In genomic region chr22:21824439-21824912, GRCh38 we compare ENCODE assay signal across 18 cellular contexts. TPM values are rescaled to one million over a fixed set of nuclear protein-coding genes. Genes with fewer than 3 reads are reported as not detected.
DNase-seq lines count a peak whose midpoint lies in the region; ATAC-seq, FAIRE-seq and TF ChIP-seq lines count a peak whose summit lies in the region.
"Had no signal": no experiment of that assay in that cellular context is flagged by ENCODE, and none has a peak within 500 bp of the region (broad histone marks: within the 10 kb centered on the region; RNA-seq: fewer than 3 reads in every experiment).

No MANE protein-coding gene starts in this region.

- H3K9me3 ChIP-seq in A549 (no peaks in the 10 kb centered on the region), T-helper 17 cell (ENCODE audit: control insufficient read depth, low read length, poor library complexity, severe bottlenecking) (no peaks in the 10 kb centered on the region)
- H3K9me3 ChIP-seq: colonic mucosa, testis had no signal

- no peak for TF ChIP-seq CTCF in A549 (IDR thresholded peaks at IDR 0.05)
- no peak for TF ChIP-seq CTCF in mesothelial cell of epicardium (IDR thresholded peaks at IDR 0.05; ENCODE audit: unreplicated experiment)

- no peak overlapping the region for H3K4me3 Mint-ChIP-seq in T-helper 17 cell
- H3K4me3 Mint-ChIP-seq in mesothelial cell of epicardium, result no peak overlapping the region
- H3K4me3 Mint-ChIP-seq: brain; stimulated activated effector memory CD8-positive, alpha-beta T cell treated with anti-CD3 and anti-CD28 coated beads, Interleukin-12 subunit alpha, Interleukin-12 subunit beta, amount 100 ng/mL, for 72 hours had no signal

- H3K27ac ChIP-seq in A549, result no peak overlapping the region
- H3K27ac ChIP-seq: colonic mucosa, RWPE1, testis had no signal

- FAIRE-seq in A549 (lab: Jason Lieb, UNC), result no peak
- FAIRE-seq in GM12891 (lab: Jason Lieb, UNC), result peak; percentile 13

- H3K27ac Mint-ChIP-seq in T-helper 17 cell (peak overlapping the region; percentile 61), mesothelial cell of epicardium (peak overlapping the region; percentile 2)
- H3K27ac Mint-ChIP-seq: activated T-helper 2 cell treated with anti-CD3 and anti-CD28 coated beads, Interferon-gamma antibody, Interleukin-2, Interleukin-4, amounts not matched to agents 10 μg/mL and 5 μg/mL and 100 μg/mL, durations not matched to agents 14 hours and 24 hours and 36 hours; stimulated activated effector memory CD8-positive, alpha-beta T cell treated with anti-CD3 and anti-CD28 coated beads, Interleukin-12 subunit alpha, Interleukin-12 subunit beta, amount 100 ng/mL, for 72 hours had no signal

- CTCF ChIA-PET in A549 (lab: Yijun Ruan, JAX), result no interaction called here

- POLR2A ChIA-PET in A549 (lab: Yijun Ruan, JAX), result no interaction called here

- no peaks in the 10 kb centered on the region for H3K4me1 ChIP-seq in A549
- H3K4me1 ChIP-seq: colonic mucosa had no signal

- TF ChIP-seq POLR2A in A549 (IDR thresholded peaks at IDR 0.05; ENCODE audit: low read length) (no peak), GM12891 (IDR thresholded peaks at IDR 0.05; ENCODE audit: low read depth, low read length) (no peak)

- no peak for TF ChIP-seq RAD21 in A549 (conservative IDR thresholded peaks at IDR 0.05 in 1 of 2, IDR thresholded peaks at IDR 0.05 in 1 of 2)

- WGBS in A549 (ENCODE audit: missing lambda C conversion rate), result 65% methylated on average over 1 of the region's 1 CpG

- H3K4me3 ChIP-seq in A549, result no peak overlapping the region
- H3K4me3 ChIP-seq: colonic mucosa, testis had no signal

- peaks cover 3% of the 10 kb centered on the region for H3K9me3 Mint-ChIP-seq in mesothelial cell of epicardium
- H3K9me3 Mint-ChIP-seq: activated T-helper 2 cell treated with anti-CD3 and anti-CD28 coated beads, Interferon-gamma antibody, Interleukin-2, Interleukin-4, amounts not matched to agents 10 μg/mL and 5 μg/mL and 100 μg/mL, durations not matched to agents 14 hours and 24 hours and 36 hours; stimulated activated effector memory CD8-positive, alpha-beta T cell treated with anti-CD3 and anti-CD28 coated beads, Interleukin-12 subunit alpha, Interleukin-12 subunit beta, amount 100 ng/mL, for 72 hours had no signal

- H3K36me3 Mint-ChIP-seq in T-helper 17 cell (ENCODE audit: low read depth) (no peaks in the 10 kb centered on the region), mesothelial cell of epicardium (no peaks in the 10 kb centered on the region)

- no peak for ATAC-seq in A549
- ATAC-seq in T-helper 17 cell, result no peak
- no peak for ATAC-seq in HG02571 (IDR thresholded peaks at IDR 0.05; ENCODE audit: unreplicated experiment)
- ATAC-seq: stimulated activated effector memory CD8-positive, alpha-beta T cell treated with anti-CD3 and anti-CD28 coated beads, Interleukin-12 subunit alpha, Interleukin-12 subunit beta, amount 100 ng/mL, for 72 hours had no signal

- H3K27me3 Mint-ChIP-seq in T-helper 17 cell (no peaks in the 10 kb centered on the region), mesothelial cell of epicardium (ENCODE audit: low read depth) (no peaks in the 10 kb centered on the region)
- H3K27me3 Mint-ChIP-seq: brain had no signal

- TF ChIP-seq EP300 in A549 (IDR thresholded peaks at IDR 0.05), result no peak

- H3K4me2 ChIP-seq in A549, result 0 out of 3 replicates have a peak overlapping the region, but pooled peaks have one; percentile 7

- H3K4me1 Mint-ChIP-seq in T-helper 17 cell, result peaks cover 43% of the 10 kb centered on the region
- H3K4me1 Mint-ChIP-seq in mesothelial cell of epicardium, result peaks cover 10% of the 10 kb centered on the region

- DNase-seq in A549 (ENCODE audit: low read depth in 1 of 2, low spot score in 1 of 2) (no peak), GM12891 (ENCODE audit: insufficient read length, low spot score) (no peak), T-helper 17 cell (no peak), mesothelial cell of epicardium (ENCODE audit: low spot score in 2 of 2, unreplicated experiment in 2 of 2) (no peak), T-helper 1 cell (no peak), NCI-H2081 (lab: John Stamatoyannopoulos, UW) (no peak)
- no peak for DNase-seq in activated T-cell treated with anti-CD3 and anti-CD28 coated beads, Interleukin-2, amount 50 U/mL, for 1 hour
- DNase-seq: colonic mucosa, head of caudate nucleus, NCI-H1105, NCI-H510A, nucleus accumbens, testis had no signal

TF ChIP-seq in A549, 52 proteins besides CTCF, POLR2A, EP300 and RAD21:
- no peak for TF ChIP-seq ELK1 (IDR thresholded peaks at IDR 0.05; ENCODE audit: low read depth, low read length)
- no peak for TF ChIP-seq EHMT2 (IDR thresholded peaks at IDR 0.05; ENCODE audit: low read depth)
- TF ChIP-seq RARB (CRISPR knock-in tag; IDR thresholded peaks at IDR 0.05), result no peak
- no peak for TF ChIP-seq BHLHE40 (IDR thresholded peaks at IDR 0.05; ENCODE audit: low read depth, low read length)
TF ChIP-seq in A549: peak in this region for 0.

TF ChIP-seq in GM12891, 5 proteins besides CTCF, POLR2A, EP300 and RAD21:
- no peak for TF ChIP-seq POU2F2 (IDR thresholded peaks at IDR 0.05; ENCODE audit: low read depth, low read length)
- no peak for TF ChIP-seq TAF1 (IDR thresholded peaks at IDR 0.05; ENCODE audit: low read depth, low read length)
- no peak for TF ChIP-seq POLR2AphosphoS5 (IDR thresholded peaks at IDR 0.05; ENCODE audit: low read depth, low read length)
- TF ChIP-seq SPI1 (IDR thresholded peaks at IDR 0.05; ENCODE audit: low read depth, low read length), result no peak

RNA-seq across cellular contexts. Expression of gene MAPK1, which starts 43.0 kb away (rescaled TPM):
- polyA plus RNA-seq in A549 (2011; rRNA removed) (85.5 and 90.8 TPM in 2 replicates), A549 (2017; fragmentation: RNase III; extraction: RNeasy Plus Mini Kit Qiagen cat#74134 plus additional on column Dnase treatment) (28.3 to 30.8 TPM (median 28.8 TPM) in 3 replicates)
- 16.8 and 26.6 TPM in 2 replicates for polyA plus RNA-seq in A549 (2012; cell fraction: cytosol; rRNA removed)
- 11.0 and 14.0 TPM in 2 replicates for polyA plus RNA-seq in A549 (2012; cell fraction: nucleus; rRNA removed)
- 30.4 and 31.1 TPM in 2 replicates for polyA minus RNA-seq in A549 (2011; rRNA and poly(A)+ RNA removed)
- polyA plus RNA-seq in GM12891 (2012; ENCODE audit: low read depth, missing spikeins), result 28.8 TPM
- total RNA-seq in T-helper 17 cell (10 to 100 TPM; 74.2 to 84.6 TPM), mesothelial cell of epicardium (90.2 to 92.9 TPM (median 90.4 TPM) in 3 replicates)
